Comparison of ENCODE assay signal across 13 cellular contexts in the genomic region with DNA sequence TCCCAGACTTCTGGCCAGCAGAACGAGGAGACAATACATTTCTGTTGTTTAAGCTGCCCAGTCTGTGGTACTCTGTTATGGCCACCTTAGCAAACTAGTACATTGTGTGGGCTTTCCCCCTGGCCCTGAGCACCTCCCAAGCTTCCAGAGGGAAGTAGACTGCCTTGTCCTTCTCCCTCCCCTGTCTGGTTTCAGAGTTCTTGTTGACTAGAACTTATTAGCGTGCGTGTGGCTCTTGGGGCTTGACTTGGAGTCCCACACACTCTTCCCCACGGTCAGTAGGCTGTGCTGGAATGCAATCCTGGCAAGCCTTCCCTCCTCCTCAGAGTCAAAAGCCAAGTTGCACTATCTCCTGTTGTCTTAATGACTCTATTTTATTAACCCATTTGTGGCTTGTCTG. TPM values are rescaled to one million over a fixed set of nuclear protein-coding genes. Genes with fewer than 3 reads are reported as not detected.
A peak's percentile ranks its signal among the peaks of the same experiment; 100 is the strongest.
DNase-seq lines count a peak whose midpoint lies in the region; ATAC-seq and TF ChIP-seq lines count a peak whose summit lies in the region.
"Had no signal": no experiment of that assay in that cellular context is flagged by ENCODE, and none has a peak within 500 bp of the region (broad histone marks: within the 10 kb centered on the region; RNA-seq: fewer than 3 reads in every experiment).

No MANE protein-coding gene starts in this region.

- TF ChIP-seq CTCF in SK-N-SH (IDR thresholded peaks at IDR 0.05) (no peak), fibroblast of villous mesenchyme (IDR thresholded peaks at IDR 0.05; ENCODE audit: insufficient read depth, low read depth, low read length) (no peak)

- H3K4me3 ChIP-seq in SK-N-SH (ENCODE audit: low read depth in 2 of 2, low read length in 1 of 2) = no peak overlapping the region
- no peak overlapping the region for H3K4me3 ChIP-seq in fibroblast of villous mesenchyme (ENCODE audit: low read depth, low read length)
- no peak overlapping the region for H3K4me3 ChIP-seq in aorta (ENCODE audit: low read length in 2 of 2)

- peaks cover 17 to 20% of the 10 kb centered on the region in 2 experiments for H3K36me3 ChIP-seq in SK-N-SH (replicated peaks in 1 of 2; ENCODE audit: control insufficient read depth in 1 of 2, insufficient read depth in 2 of 2, low read length in 1 of 2)
- no peaks in the 10 kb centered on the region for H3K36me3 ChIP-seq in aorta (ENCODE audit: control insufficient read depth in 1 of 2, insufficient read depth in 2 of 2, low read length in 1 of 2)

- whole genome bisulfite sequencing in SK-N-SH (ENCODE audit: low lambda C conversion rate) = 17% methylated on average over 3 of the region's 4 CpGs
- WGBS in aorta, 2 donors = 5 to 8% methylated on average over 4 of the region's 4 CpGs

- peaks cover 4% of the 10 kb centered on the region for H3F3A ChIP-seq in SK-N-SH (replicated peaks; ENCODE audit: insufficient read depth)

- TF ChIP-seq EP300 in SK-N-SH (IDR thresholded peaks at IDR 0.05; ENCODE audit: borderline replicate concordance in 1 of 2, low read depth in 1 of 2, low read length in 1 of 2) = no peak

- POLR2A ChIA-PET in SK-N-SH (lab: Yijun Ruan, JAX) = no interaction called here

- no peak for TF ChIP-seq RAD21 in SK-N-SH (IDR thresholded peaks at IDR 0.05; ENCODE audit: low read length)

- intact Hi-C loops in posterior vena cava (cut with DNase I) (no loop called here), aorta (cut with DNase I) (no loop called here)

- H3K9me3 ChIP-seq in SK-N-SH (no peaks in the 10 kb centered on the region), aorta (ENCODE audit: control insufficient read depth, low read length) (no peaks in the 10 kb centered on the region)

- H2AFZ ChIP-seq in SK-N-SH (ENCODE audit: low read depth) = no peak overlapping the region

- no peak overlapping the region for H3K4me2 ChIP-seq in SK-N-SH

- no peaks in the 10 kb centered on the region; the same call in 1 of the 2 replicates for H3K79me2 ChIP-seq in SK-N-SH (ENCODE audit: insufficient read depth)

- H3K9ac ChIP-seq in SK-N-SH = no peak overlapping the region

- H3K27me3 ChIP-seq in SK-N-SH (ENCODE audit: insufficient read depth) = no peaks in the 10 kb centered on the region
- H3K27me3 ChIP-seq in aorta (ENCODE audit: control insufficient read depth in 1 of 2, insufficient read depth in 2 of 2, low read length in 1 of 2) = no peaks in the 10 kb centered on the region

- DNase-seq in SK-N-SH (no peak), fibroblast of villous mesenchyme (ENCODE audit: low read depth) (peak; percentile 38), posterior vena cava (ENCODE audit: low spot score) (peak; percentile 86), aorta (peak; percentile 68 to 70), NCI-H446 (lab: John Stamatoyannopoulos, UW) (no peak), DMS79 treated with DMSO at 0.1 percent for 48 hours (lab: John Stamatoyannopoulos, UW) (no peak)
- DNase-seq: activated naive CD4-positive, alpha-beta T cell treated with Interleukin-2 at 50 U/mL for 16 hours; NCI-H2171 had no signal

- H3K4me1 ChIP-seq in SK-N-SH (ENCODE audit: control insufficient read depth in 1 of 2, insufficient read depth in 2 of 2, low read depth in 1 of 2, low read length in 1 of 2) = no peaks in the 10 kb centered on the region; a peak in 1 of 4 replicates
- H3K4me1 ChIP-seq in aorta (ENCODE audit: control insufficient read depth in 1 of 2, insufficient read depth in 2 of 2, low read length in 2 of 2) = peaks cover 9 to 10% of the 10 kb centered on the region in 2 donors

- ATAC-seq in SK-N-SH treated with all-trans-retinoic acid at 6 μM for 48 hours (peak; percentile 51), aorta (ENCODE audit: low FRiP score) (peak; percentile 80), HG03108 (IDR thresholded peaks at IDR 0.05; ENCODE audit: unreplicated experiment) (no peak)

- no peaks in the 10 kb centered on the region for H4K20me1 ChIP-seq in SK-N-SH (ENCODE audit: insufficient read depth)

- H3K27ac ChIP-seq in SK-N-SH (ENCODE audit: low read depth in 2 of 2, low read length in 1 of 2) = no peak overlapping the region
- H3K27ac ChIP-seq in aorta (ENCODE audit: low read depth in 1 of 2, low read length in 2 of 2) = peak overlapping the region; percentile 55 to 70
- H3K27ac ChIP-seq: 22Rv1, epithelial cell of prostate had no signal

- CTCF ChIA-PET in SK-N-SH (lab: Yijun Ruan, JAX) = interaction anchor here (1.2 kb wide), 1 partner anchor 9 kb away, joined by 3 read pairs; no protein-coding TSS in a partner anchor

- H3K9me2 ChIP-seq in SK-N-SH = no peaks in the 10 kb centered on the region

TF ChIP-seq in SK-N-SH treated with all-trans-retinoic acid at 6 μM for 48 hours, 23 proteins besides CTCF, POLR2A, EP300 and RAD21 (continues in another document):
- TF ChIP-seq CREB5 (CRISPR knock-in tag; IDR thresholded peaks at IDR 0.05; ENCODE audit: low read depth) = no peak
- TF ChIP-seq ZFP30 (CRISPR knock-in tag; IDR thresholded peaks at IDR 0.05) = no peak
- TF ChIP-seq OSR1 (CRISPR knock-in tag; IDR thresholded peaks at IDR 0.05) = no peak
- no peak for TF ChIP-seq ZNF565 (CRISPR knock-in tag; conservative IDR thresholded peaks at IDR 0.05; ENCODE audit: low read depth)
- no peak for TF ChIP-seq CSRNP3 (CRISPR knock-in tag; IDR thresholded peaks at IDR 0.05)
- no peak for TF ChIP-seq PPARA (CRISPR knock-in tag; IDR thresholded peaks at IDR 0.05; ENCODE audit: borderline replicate concordance)

TF ChIP-seq in SK-N-SH, 30 proteins besides CTCF, POLR2A, EP300 and RAD21:
- no peak for TF ChIP-seq JUND (IDR thresholded peaks at IDR 0.05)
- TF ChIP-seq RFX5 (IDR thresholded peaks at IDR 0.05; ENCODE audit: low read length) = no peak
- TF ChIP-seq EZH2phosphoT487 (IDR thresholded peaks at IDR 0.05; ENCODE audit: borderline replicate concordance, low read depth) = no peak
- TF ChIP-seq IRF3 (IDR thresholded peaks at IDR 0.05; ENCODE audit: low read depth, low read length) = no peak
- no peak for TF ChIP-seq GABPA (IDR thresholded peaks at IDR 0.05; ENCODE audit: low read depth)
- no peak for TF ChIP-seq FOSL2 (IDR thresholded peaks at IDR 0.05; ENCODE audit: borderline replicate concordance, low read depth)
- TF ChIP-seq TAF1 (IDR thresholded peaks at IDR 0.05; ENCODE audit: borderline replicate concordance, low read depth, low read length) = no peak
- no peak for TF ChIP-seq RCOR1 (IDR thresholded peaks at IDR 0.05; ENCODE audit: low read length)
- no peak for TF ChIP-seq USF2 (IDR thresholded peaks at IDR 0.05; ENCODE audit: borderline replicate concordance, low read depth, low read length)
- no peak for TF ChIP-seq YY1 (IDR thresholded peaks at IDR 0.05; ENCODE audit: low read depth)

RNA-seq across cellular contexts. Expression of gene FBLN5, which starts 27.7 kb away (rescaled TPM):
- polyA plus RNA-seq in SK-N-SH (2012; rRNA removed) (36.7 and 39.8 TPM in 2 replicates), aorta (100 to 1,000 TPM; 375 to 735 TPM)
- polyA plus RNA-seq in SK-N-SH (2012; cell fraction: cytosol; rRNA removed) = 39.8 and 41.0 TPM in 2 replicates
- 35.2 and 35.3 TPM in 2 replicates for polyA plus RNA-seq in SK-N-SH (2012; cell fraction: nucleus; rRNA removed)
- total RNA-seq in fibroblast of villous mesenchyme (77.7 and 85.0 TPM in 2 replicates), posterior vena cava (100 to 1,000 TPM; 105 to 186 TPM), aorta (100 to 1,000 TPM; 407 to 431 TPM)

RNA-seq across cellular contexts. Expression of gene TC2N, which starts 52.5 kb away (rescaled TPM):
- polyA plus RNA-seq in SK-N-SH (2012; rRNA removed) (0.02 TPM in 1 of 2 replicates, not detected in the other), aorta (10 to 100 TPM; 50.7 to 66.4 TPM)
- polyA plus RNA-seq in SK-N-SH (2012; cell fraction: cytosol; rRNA removed) = 0.01 and 0.03 TPM in 2 replicates
- polyA plus RNA-seq in SK-N-SH (2012; cell fraction: nucleus; rRNA removed) = 0.01 and 0.17 TPM in 2 replicates
- total RNA-seq in fibroblast of villous mesenchyme (0.97 and 1.3 TPM in 2 replicates), posterior vena cava (10 to 100 TPM; 12.7 to 28.3 TPM), aorta (100 to 1,000 TPM; 126 to 284 TPM)
- total RNA-seq: HT1080 had no signal

Comparison
In these comparisons a context has a peak if more than half of its experiments do, and no peak if none do; other contexts are left out.
1. DNase-seq: peak in fibroblast of villous mesenchyme (single experiment), posterior vena cava (single experiment) and aorta (2 of 2); none in SK-N-SH (single experiment), NCI-H446 (0 of 2) and DMS79 treated with DMSO at 0.1 percent for 48 hours (single experiment).
2. H3K27ac ChIP-seq: peak in aorta (2 of 2); none in SK-N-SH (0 of 2).
3. RNA of gene TC2N, which starts 52.5 kb away (total RNA-seq): 126 to 284 TPM in aorta; 12.7 to 28.3 TPM in posterior vena cava and 0.97 to 1.3 TPM in fibroblast of villous mesenchyme; every median in the first group is over 4 times any median in the second.